ENCODE assay signal across 22 cellular contexts in genomic region chr22:48891688-48892380, GRCh38.
DNase-seq lines count a peak whose midpoint lies in the region; ATAC-seq and TF ChIP-seq lines count a peak whose summit lies in the region.
"Had no signal": no experiment of that assay in that cellular context is flagged by ENCODE, and none has a peak within 500 bp of the region (broad histone marks: within the 10 kb centered on the region; RNA-seq: fewer than 3 reads in every experiment).

No MANE protein-coding gene starts in this region.

- H3K4me1 Mint-ChIP-seq in activated CD8-positive, alpha-beta memory T cell treated with anti-CD3 and anti-CD28 coated beads, Interleukin-2, amount 10 ng/mL, durations not matched to agents 7 days and 5 days: no peaks in the 10 kb centered on the region
- H3K4me1 Mint-ChIP-seq: CD4-positive, alpha-beta memory T cell had no signal

- TF ChIP-seq CTCF in osteoblast (IDR thresholded peaks at IDR 0.05; ENCODE audit: extremely low read depth, low read depth, low read length) (no peak), omental fat pad (IDR thresholded peaks at IDR 0.05) (no peak)

- no peak overlapping the region for H3K27ac Mint-ChIP-seq in activated CD8-positive, alpha-beta memory T cell treated with anti-CD3 and anti-CD28 coated beads, Interleukin-2, amount 10 ng/mL, durations not matched to agents 7 days and 5 days
- H3K27ac Mint-ChIP-seq: CD4-positive, alpha-beta memory T cell had no signal

- ATAC-seq in activated CD4-positive, CD25-positive, alpha-beta regulatory T cell treated with anti-CD3 and anti-CD28 coated beads, Interleukin-2, amount 50 U/mL, for 24 hours: no peak
- ATAC-seq in activated CD8-positive, alpha-beta memory T cell treated with anti-CD3 and anti-CD28 coated beads, Interleukin-2, amount 10 ng/mL, durations not matched to agents 7 days and 5 days: no peak
- ATAC-seq in omental fat pad (ENCODE audit: low FRiP score): no peak
- no peak for ATAC-seq in HG02642 (IDR thresholded peaks at IDR 0.05; ENCODE audit: poor library complexity, unreplicated experiment)

- no peak overlapping the region for H3K4me3 Mint-ChIP-seq in activated CD8-positive, alpha-beta memory T cell treated with anti-CD3 and anti-CD28 coated beads, Interleukin-2, amount 10 ng/mL, durations not matched to agents 7 days and 5 days
- H3K4me3 Mint-ChIP-seq: CD4-positive, alpha-beta memory T cell had no signal

- H3K27me3 ChIP-seq in osteoblast (ENCODE audit: insufficient read depth, low read length): no peaks in the 10 kb centered on the region

- no peaks in the 10 kb centered on the region for H3K4me1 ChIP-seq in osteoblast (ENCODE audit: insufficient read depth, low read length)
- H3K4me1 ChIP-seq: Caco-2, HAP-1 had no signal

- H3K27me3 Mint-ChIP-seq in activated CD8-positive, alpha-beta memory T cell treated with anti-CD3 and anti-CD28 coated beads, Interleukin-2, amount 10 ng/mL, durations not matched to agents 7 days and 5 days: no peaks in the 10 kb centered on the region

- no peak overlapping the region for H3K4me3 ChIP-seq in osteoblast (ENCODE audit: insufficient read depth, low read length)
- H3K4me3 ChIP-seq: BLaER1 treated with 17β-estradiol and CSF1 and Interleukin-3, amounts not matched to agents 10 nM and 100 nM; HAP-1; SK-N-MC had no signal

- DNase-seq in activated CD4-positive, CD25-positive, alpha-beta regulatory T cell treated with anti-CD3 and anti-CD28 coated beads, Interleukin-2, amount 50 U/mL, for 72 hours: peak; percentile 6
- DNase-seq in D341Med (ENCODE audit: low spot score) (peak; percentile 3), osteoblast (ENCODE audit: insufficient read length, low spot score, missing footprints) (peak; percentile 73), omental fat pad (ENCODE audit: low spot score) (no peak), middle frontal gyrus (ENCODE audit: extremely low spot score, low spot score) (no peak)
- peak; percentile 15 for DNase-seq in activated CD8-positive, alpha-beta memory T cell treated with anti-CD3 and anti-CD28 coated beads, Interleukin-2, amount 10 ng/mL, durations not matched to agents 7 days and 5 days
- DNase-seq: CD4-positive, alpha-beta memory T cell; DMS153; IMR-90; NCI-H1694; NCI-H2081; NCI-H2171 treated with DMSO at 0.1 percent for 48 hours; NCI-H524 treated with DMSO at 0.1 percent for 48 hours; OCI-M1; SHP77 had no signal

- H2AFZ ChIP-seq in osteoblast (ENCODE audit: low read length): no peak overlapping the region

- H3K36me3 Mint-ChIP-seq in activated CD8-positive, alpha-beta memory T cell treated with anti-CD3 and anti-CD28 coated beads, Interleukin-2, amount 10 ng/mL, durations not matched to agents 7 days and 5 days: no peaks in the 10 kb centered on the region
- H3K36me3 Mint-ChIP-seq: CD4-positive, alpha-beta memory T cell had no signal

- CTCF ChIA-PET in activated CD8-positive, alpha-beta memory T cell treated with anti-CD3 and anti-CD28 coated beads, Interleukin-2, amount 10 ng/mL, durations not matched to agents 7 days and 5 days (lab: Charles Lee): no interaction called here

- H3K4me2 ChIP-seq in osteoblast (ENCODE audit: insufficient read depth, low read length): no peak overlapping the region
- H3K4me2 ChIP-seq: BLaER1 treated with 17β-estradiol and CSF1 and Interleukin-3, amounts not matched to agents 10 nM and 100 nM had no signal

- H3K79me2 ChIP-seq in osteoblast (ENCODE audit: insufficient read depth, low read length): no peaks in the 10 kb centered on the region

- peaks cover 2% of the 10 kb centered on the region for H3K9me3 ChIP-seq in osteoblast (ENCODE audit: low read depth, low read length)
- H3K9me3 ChIP-seq: Caco-2, HAP-1 had no signal

- H3K9me3 Mint-ChIP-seq in activated CD8-positive, alpha-beta memory T cell treated with anti-CD3 and anti-CD28 coated beads, Interleukin-2, amount 10 ng/mL, durations not matched to agents 7 days and 5 days (ENCODE audit: low read depth): no peaks in the 10 kb centered on the region

- H3K27ac ChIP-seq in osteoblast (ENCODE audit: low read depth, low read length): no peak overlapping the region
- H3K27ac ChIP-seq: 22Rv1; BLaER1 treated with 17β-estradiol and CSF1 and Interleukin-3, amounts not matched to agents 10 nM and 100 nM; SK-N-MC had no signal

- H4K20me1 ChIP-seq in osteoblast (ENCODE audit: insufficient read depth, low read length): no peaks in the 10 kb centered on the region

- H3K36me3 ChIP-seq in osteoblast (ENCODE audit: insufficient read depth, low read length): no peaks in the 10 kb centered on the region
- H3K36me3 ChIP-seq: BLaER1 treated with 17β-estradiol and CSF1 and Interleukin-3, amounts not matched to agents 10 nM and 100 nM; HAP-1 had no signal

Comparison
In these comparisons a context has a peak if more than half of its experiments do, and no peak if none do; other contexts are left out.
1. DNase-seq: peak in activated CD4-positive, CD25-positive, alpha-beta regulatory T cell treated with anti-CD3 and anti-CD28 coated beads, Interleukin-2, amount 50 U/mL, for 72 hours (single experiment), D341Med (single experiment), activated CD8-positive, alpha-beta memory T cell treated with anti-CD3 and anti-CD28 coated beads, Interleukin-2, amount 10 ng/mL, durations not matched to agents 7 days and 5 days (single experiment) and osteoblast (single experiment); none in omental fat pad (single experiment) and middle frontal gyrus (single experiment).